11 cellular contexts compared by ENCODE assay signal in the genomic region with DNA sequence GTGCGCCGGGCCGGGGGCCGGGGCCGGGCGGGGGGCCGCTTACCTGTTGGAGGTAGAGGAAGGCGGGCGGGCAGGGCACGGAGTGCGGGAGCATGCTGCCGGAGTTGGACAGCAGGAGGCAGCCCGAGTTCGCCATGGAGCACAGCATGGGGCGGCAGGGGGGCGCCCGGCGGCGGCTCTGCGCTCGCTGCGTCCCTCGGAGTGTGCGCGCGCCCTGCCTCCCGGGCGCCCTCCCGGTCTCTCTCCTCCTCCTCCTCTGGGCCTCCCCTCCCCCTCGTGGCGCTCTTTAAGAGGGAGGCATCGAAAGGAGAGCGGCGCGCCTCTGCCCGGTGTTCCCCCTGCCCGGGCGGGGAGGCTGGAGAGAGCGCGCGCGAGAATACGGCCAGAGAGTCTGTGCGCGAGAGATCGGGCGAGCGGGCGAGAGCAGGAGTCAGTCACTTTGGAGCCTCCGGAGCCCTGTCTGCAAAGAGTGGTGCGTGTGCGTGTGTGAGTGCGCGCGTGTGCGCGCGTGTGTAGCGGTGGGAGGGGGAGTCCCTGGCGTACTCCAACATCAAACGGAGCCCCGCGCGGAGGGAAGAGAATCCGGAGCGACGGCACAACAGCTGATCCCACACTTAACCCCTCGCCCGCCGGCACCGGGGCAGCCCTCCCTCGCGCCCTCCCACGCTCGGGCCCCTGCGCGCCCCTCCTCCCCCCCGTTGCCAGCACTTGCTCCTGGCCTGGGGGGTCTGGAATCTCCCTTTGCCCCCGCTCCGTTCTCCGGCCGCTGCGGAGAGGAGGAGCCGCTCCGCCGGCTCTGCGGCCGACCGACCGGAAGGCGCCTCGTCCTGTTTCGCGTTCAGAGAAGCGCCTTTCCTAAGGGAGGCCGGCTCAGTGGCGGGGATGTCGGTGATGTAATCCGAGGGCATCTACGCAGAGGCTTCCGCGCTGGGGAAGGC.
DNase-seq lines count a peak whose midpoint lies in the region; ATAC-seq, FAIRE-seq and TF ChIP-seq lines count a peak whose summit lies in the region.
"Had no signal": no experiment of that assay in that cellular context is flagged by ENCODE, and none has a peak within 500 bp of the region (broad histone marks: within the 10 kb centered on the region; RNA-seq: fewer than 3 reads in every experiment).

No MANE protein-coding gene starts in this region.

- TF ChIP-seq EP300 in A549 (IDR thresholded peaks at IDR 0.05) (no peak), transverse colon (IDR thresholded peaks at IDR 0.05; ENCODE audit: low read depth) (no peak)

- peak in 1 of 2 experiments; percentile 22; a peak in 2 of 5 replicates for TF ChIP-seq RAD21 in A549 (conservative IDR thresholded peaks at IDR 0.05 in 1 of 2, IDR thresholded peaks at IDR 0.05 in 1 of 2)

- TF ChIP-seq CTCF in A549 (IDR thresholded peaks at IDR 0.05) (no peak), GM10248 (IDR thresholded peaks at IDR 0.05; ENCODE audit: control extremely low read depth, extremely low read depth, low read depth, missing control alignments) (no peak), RWPE2 (IDR thresholded peaks at IDR 0.05; ENCODE audit: poor library complexity, severe bottlenecking) (no peak), transverse colon (IDR thresholded peaks at IDR 0.05) (no peak)

- CTCF ChIA-PET in A549 (lab: Yijun Ruan, JAX): interaction anchor here (5.6 to 13.2 kb wide), 3 partner anchors 207 to 524 kb away, joined by 32 to 390 read pairs (median 125); no protein-coding TSS in a partner anchor
- CTCF ChIA-PET in GM10248 (lab: Yijun Ruan, JAX): no interaction called here

- no peak for FAIRE-seq in A549 (lab: Jason Lieb, UNC)
- FAIRE-seq: G401.6 had no signal

- TF ChIP-seq POLR2A in A549 (IDR thresholded peaks at IDR 0.05; ENCODE audit: low read length) (no peak), transverse colon (IDR thresholded peaks at IDR 0.05) (no peak), GM18505 (IDR thresholded peaks at IDR 0.05; ENCODE audit: borderline replicate concordance, extremely low read depth, insufficient read depth, insufficient read length) (no peak)

- POLR2A ChIA-PET in A549 (lab: Yijun Ruan, JAX) (no interaction called here), GM10248 (lab: Yijun Ruan, JAX) (no interaction called here)

- H3K4me2 ChIP-seq in A549: peak overlapping the region; percentile 98

- peak overlapping the region; percentile 43 for H3K4me3 ChIP-seq in A549
- no peak overlapping the region for H3K4me3 ChIP-seq in RWPE2 (ENCODE audit: severe bottlenecking)
- peak overlapping the region in 1 of 4 donors; percentile 21 for H3K4me3 ChIP-seq in transverse colon
- H3K4me3 ChIP-seq: ovary had no signal

- H3K4me1 ChIP-seq in A549 (peaks cover 3% of the 10 kb centered on the region; the same call in 1 of the 3 replicates), RWPE2 (ENCODE audit: insufficient read depth, poor library complexity, severe bottlenecking) (no peaks in the 10 kb centered on the region), transverse colon (peaks cover 0 to 6% (median 0%) of the 10 kb centered on the region in 4 donors)

- H3K9me3 ChIP-seq in A549: no peaks in the 10 kb centered on the region
- no peaks in the 10 kb centered on the region for H3K9me3 ChIP-seq in RWPE2 (ENCODE audit: severe bottlenecking)
- no peaks in the 10 kb centered on the region for H3K9me3 ChIP-seq in transverse colon
- H3K9me3 ChIP-seq: ovary had no signal

- peak; percentile 60 to 85 for DNase-seq in A549 (ENCODE audit: low read depth in 1 of 2, low spot score in 1 of 2)
- DNase-seq in GM10248 (ENCODE audit: extremely low spot score): peak; percentile 40
- DNase-seq in RWPE2 (ENCODE audit: low spot score): no peak
- peak; percentile 90 for DNase-seq in iPS-NIHi11 (ENCODE audit: low spot score)
- no peak for DNase-seq in GM19240 (ENCODE audit: insufficient read length, low spot score)
- no peak for DNase-seq in transverse colon
- DNase-seq: activated CD4-positive, alpha-beta memory T cell treated with anti-CD3 and anti-CD28 coated beads for 36 hours; ovary had no signal

- H3K36me3 ChIP-seq in RWPE2 (ENCODE audit: low read depth) (no peaks in the 10 kb centered on the region), transverse colon (no peaks in the 10 kb centered on the region)
- H3K36me3 ChIP-seq: ovary had no signal

- intact Hi-C loops in transverse colon (cut with DNase I; ENCODE audit: low total_unique reads): no loop called here

- in situ Hi-C loops in transverse colon (cut with MboI; ENCODE audit: low pct_ligation_motif_present in 1 of 4, low pct_unique_long_range_greater_than_20kb in 1 of 4, low sequenced_read_pairs in 3 of 4): no loop called here

- H3K27ac ChIP-seq in A549: peak overlapping the region in 1 of 2 experiments; percentile 38; a peak in 1 of 6 replicates
- no peak overlapping the region for H3K27ac ChIP-seq in RWPE2 (ENCODE audit: poor library complexity, severe bottlenecking)
- no peak overlapping the region for H3K27ac ChIP-seq in transverse colon
- H3K27ac ChIP-seq: ovary had no signal

- peaks cover 91% of the 10 kb centered on the region for H3K27me3 ChIP-seq in RWPE2 (ENCODE audit: insufficient read depth, poor library complexity, severe bottlenecking)
- peaks cover 47% of the 10 kb centered on the region for H3K27me3 ChIP-seq in transverse colon
- H3K27me3 ChIP-seq: ovary had no signal

- ATAC-seq in A549 (peak; percentile 45 to 80; a peak in 5 of 6 replicates), RWPE2 (ENCODE audit: low read depth) (peak; percentile 35; the same call in 2 of the 3 replicates), GM18505 (IDR thresholded peaks at IDR 0.05; ENCODE audit: unreplicated experiment) (no peak), GM18511 (IDR thresholded peaks at IDR 0.05; ENCODE audit: unreplicated experiment) (no peak)

- WGBS in A549 (ENCODE audit: missing lambda C conversion rate): 24% methylated on average over 46 of the region's 102 CpGs
- WGBS in transverse colon (ENCODE audit: low coverage in 1 of 2), 2 donors: 8% methylated on average over 87 of the region's 102 CpGs; no CpG with 5 or more reads in 1 of the 2 donors

TF ChIP-seq in A549, 52 proteins besides CTCF, POLR2A, EP300 and RAD21 (continues in another document):
- TF ChIP-seq HOXA7 (CRISPR knock-in tag; IDR thresholded peaks at IDR 0.05) (no peak), JUNB (IDR thresholded peaks at IDR 0.05) (no peak), PHF8 (IDR thresholded peaks at IDR 0.05; ENCODE audit: borderline replicate concordance, low read depth) (no peak), POLR2AphosphoS2 (conservative IDR thresholded peaks at IDR 0.05; ENCODE audit: low read length) (no peak), HOXB13 (CRISPR knock-in tag; IDR thresholded peaks at IDR 0.05; ENCODE audit: low read depth) (no peak), ELK1 (IDR thresholded peaks at IDR 0.05; ENCODE audit: low read depth, low read length) (no peak), NFE2L2 (conservative IDR thresholded peaks at IDR 0.05; ENCODE audit: low read length) (no peak), GATA3 (IDR thresholded peaks at IDR 0.05; ENCODE audit: borderline replicate concordance) (no peak), HMGXB4 (CRISPR knock-in tag; IDR thresholded peaks at IDR 0.05; ENCODE audit: borderline replicate concordance) (no peak), RNF2 (IDR thresholded peaks at IDR 0.05; ENCODE audit: borderline replicate concordance, low read depth) (0 out of 2 replicates have a peak, but pooled peaks have one; percentile 50)
- TF ChIP-seq, protein P1, sequence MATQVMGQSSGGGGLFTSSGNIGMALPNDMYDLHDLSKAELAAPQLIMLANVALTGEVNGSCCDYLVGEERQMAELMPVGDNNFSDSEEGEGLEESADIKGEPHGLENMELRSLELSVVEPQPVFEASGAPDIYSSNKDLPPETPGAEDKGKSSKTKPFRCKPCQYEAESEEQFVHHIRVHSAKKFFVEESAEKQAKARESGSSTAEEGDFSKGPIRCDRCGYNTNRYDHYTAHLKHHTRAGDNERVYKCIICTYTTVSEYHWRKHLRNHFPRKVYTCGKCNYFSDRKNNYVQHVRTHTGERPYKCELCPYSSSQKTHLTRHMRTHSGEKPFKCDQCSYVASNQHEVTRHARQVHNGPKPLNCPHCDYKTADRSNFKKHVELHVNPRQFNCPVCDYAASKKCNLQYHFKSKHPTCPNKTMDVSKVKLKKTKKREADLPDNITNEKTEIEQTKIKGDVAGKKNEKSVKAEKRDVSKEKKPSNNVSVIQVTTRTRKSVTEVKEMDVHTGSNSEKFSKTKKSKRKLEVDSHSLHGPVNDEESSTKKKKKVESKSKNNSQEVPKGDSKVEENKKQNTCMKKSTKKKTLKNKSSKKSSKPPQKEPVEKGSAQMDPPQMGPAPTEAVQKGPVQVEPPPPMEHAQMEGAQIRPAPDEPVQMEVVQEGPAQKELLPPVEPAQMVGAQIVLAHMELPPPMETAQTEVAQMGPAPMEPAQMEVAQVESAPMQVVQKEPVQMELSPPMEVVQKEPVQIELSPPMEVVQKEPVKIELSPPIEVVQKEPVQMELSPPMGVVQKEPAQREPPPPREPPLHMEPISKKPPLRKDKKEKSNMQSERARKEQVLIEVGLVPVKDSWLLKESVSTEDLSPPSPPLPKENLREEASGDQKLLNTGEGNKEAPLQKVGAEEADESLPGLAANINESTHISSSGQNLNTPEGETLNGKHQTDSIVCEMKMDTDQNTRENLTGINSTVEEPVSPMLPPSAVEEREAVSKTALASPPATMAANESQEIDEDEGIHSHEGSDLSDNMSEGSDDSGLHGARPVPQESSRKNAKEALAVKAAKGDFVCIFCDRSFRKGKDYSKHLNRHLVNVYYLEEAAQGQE (IDR thresholded peaks at IDR 0.05): peak; percentile 24; the same call in 1 of the 2 replicates

Comparison
In these comparisons a context has a peak if more than half of its experiments do, and no peak if none do; other contexts are left out.
1. ATAC-seq: peak in A549 (2 of 2) and RWPE2 (single experiment); none in GM18505 (single experiment) and GM18511 (single experiment).
2. DNase-seq: peak in A549 (2 of 2), GM10248 (single experiment) and iPS-NIHi11 (single experiment); none in RWPE2 (single experiment), GM19240 (single experiment) and transverse colon (single experiment).